1 cellular context compared by ENCODE assay signal in the genomic region with DNA sequence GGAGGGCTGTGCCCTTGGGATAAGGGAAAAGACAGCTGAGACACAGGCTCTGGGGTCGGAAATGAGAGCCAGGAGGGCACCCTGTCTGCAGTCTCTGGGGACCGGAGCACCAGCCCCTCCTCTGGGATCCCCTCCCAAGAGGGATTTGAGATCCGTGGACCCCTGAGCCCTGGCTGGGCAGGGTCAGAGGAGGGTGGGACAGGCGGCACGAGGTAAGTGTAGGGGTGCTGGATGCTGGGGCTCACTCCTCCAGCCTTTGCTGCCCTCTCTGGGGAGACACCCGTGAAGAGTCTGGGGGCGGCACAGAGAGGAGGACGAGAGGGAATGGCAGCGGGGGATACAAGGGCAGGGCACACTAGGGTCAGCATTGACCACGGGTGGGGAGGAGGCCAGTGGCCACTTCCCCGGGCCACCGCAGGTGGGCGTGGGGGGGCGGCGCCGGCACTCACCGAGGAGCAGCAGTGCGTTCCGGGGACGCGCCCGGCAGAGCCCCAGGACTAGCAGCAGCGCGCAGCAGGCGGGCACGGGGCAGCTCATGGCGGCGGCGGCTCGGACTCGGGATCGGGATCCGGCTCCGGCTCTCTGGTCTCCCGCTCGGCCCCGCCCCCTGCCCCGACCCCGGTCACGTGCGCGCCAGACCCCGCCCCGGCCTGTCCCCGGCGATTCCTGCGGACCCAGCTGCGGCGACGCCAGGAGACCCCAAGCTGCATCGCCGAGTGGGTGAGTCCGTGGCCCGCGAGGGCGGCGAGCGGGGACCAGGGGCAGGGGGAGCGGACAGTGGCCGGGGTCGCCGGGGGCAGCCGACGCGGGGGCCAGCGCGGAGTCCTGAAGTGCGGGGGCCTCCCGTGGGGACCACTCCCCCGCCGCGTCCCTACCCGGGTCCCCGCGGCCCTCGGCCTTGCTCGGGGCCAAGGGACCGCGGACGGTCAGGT.
TF ChIP-seq lines count a peak whose summit lies in the region.

A gene (minus strand): TSS at position 557 of the 932 bp plus-strand sequence. CDS start 20 bp downstream, at position 537.
A gene (plus strand): TSS at position 651 of the 932 bp plus-strand sequence. CDS start 1,134 bp downstream, outside the sequence.

TF ChIP-seq in HepG2, 621 proteins besides CTCF, POLR2A, EP300 and RAD21 (continued from another document and continues in another):
- peak; percentile 50; the same call in 1 of the 2 replicates for TF ChIP-seq GATAD1 (CRISPR knock-in tag; IDR thresholded peaks at IDR 0.05)
- TF ChIP-seq HOXA3 (CRISPR knock-in tag; IDR thresholded peaks at IDR 0.05), result peak; percentile 34; the same call in 1 of the 2 replicates
- TF ChIP-seq, protein P1, sequence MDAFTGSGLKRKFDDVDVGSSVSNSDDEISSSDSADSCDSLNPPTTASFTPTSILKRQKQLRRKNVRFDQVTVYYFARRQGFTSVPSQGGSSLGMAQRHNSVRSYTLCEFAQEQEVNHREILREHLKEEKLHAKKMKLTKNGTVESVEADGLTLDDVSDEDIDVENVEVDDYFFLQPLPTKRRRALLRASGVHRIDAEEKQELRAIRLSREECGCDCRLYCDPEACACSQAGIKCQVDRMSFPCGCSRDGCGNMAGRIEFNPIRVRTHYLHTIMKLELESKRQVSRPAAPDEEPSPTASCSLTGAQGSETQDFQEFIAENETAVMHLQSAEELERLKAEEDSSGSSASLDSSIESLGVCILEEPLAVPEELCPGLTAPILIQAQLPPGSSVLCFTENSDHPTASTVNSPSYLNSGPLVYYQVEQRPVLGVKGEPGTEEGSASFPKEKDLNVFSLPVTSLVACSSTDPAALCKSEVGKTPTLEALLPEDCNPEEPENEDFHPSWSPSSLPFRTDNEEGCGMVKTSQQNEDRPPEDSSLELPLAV (CRISPR knock-in tag; conservative IDR thresholded peaks at IDR 0.05; ENCODE audit: low read depth), result no peak
- TF ChIP-seq MZF1 (CRISPR knock-in tag; IDR thresholded peaks at IDR 0.05; ENCODE audit: borderline replicate concordance), result no peak
- no peak for TF ChIP-seq ZNF614 (CRISPR knock-in tag; IDR thresholded peaks at IDR 0.05; ENCODE audit: borderline replicate concordance)
- TF ChIP-seq ZNF33B (CRISPR knock-in tag; IDR thresholded peaks at IDR 0.05), result 0 out of 2 replicates have a peak, but pooled peaks have one; percentile 65
- TF ChIP-seq CEBPB (IDR thresholded peaks at IDR 0.05; ENCODE audit: borderline replicate concordance, low read depth, low read length), result no peak
- TF ChIP-seq ARNT2 (CRISPR knock-in tag; IDR thresholded peaks at IDR 0.05; ENCODE audit: low read depth), result peak; percentile 72; the same call in 1 of the 2 replicates
- TF ChIP-seq, protein P2, sequence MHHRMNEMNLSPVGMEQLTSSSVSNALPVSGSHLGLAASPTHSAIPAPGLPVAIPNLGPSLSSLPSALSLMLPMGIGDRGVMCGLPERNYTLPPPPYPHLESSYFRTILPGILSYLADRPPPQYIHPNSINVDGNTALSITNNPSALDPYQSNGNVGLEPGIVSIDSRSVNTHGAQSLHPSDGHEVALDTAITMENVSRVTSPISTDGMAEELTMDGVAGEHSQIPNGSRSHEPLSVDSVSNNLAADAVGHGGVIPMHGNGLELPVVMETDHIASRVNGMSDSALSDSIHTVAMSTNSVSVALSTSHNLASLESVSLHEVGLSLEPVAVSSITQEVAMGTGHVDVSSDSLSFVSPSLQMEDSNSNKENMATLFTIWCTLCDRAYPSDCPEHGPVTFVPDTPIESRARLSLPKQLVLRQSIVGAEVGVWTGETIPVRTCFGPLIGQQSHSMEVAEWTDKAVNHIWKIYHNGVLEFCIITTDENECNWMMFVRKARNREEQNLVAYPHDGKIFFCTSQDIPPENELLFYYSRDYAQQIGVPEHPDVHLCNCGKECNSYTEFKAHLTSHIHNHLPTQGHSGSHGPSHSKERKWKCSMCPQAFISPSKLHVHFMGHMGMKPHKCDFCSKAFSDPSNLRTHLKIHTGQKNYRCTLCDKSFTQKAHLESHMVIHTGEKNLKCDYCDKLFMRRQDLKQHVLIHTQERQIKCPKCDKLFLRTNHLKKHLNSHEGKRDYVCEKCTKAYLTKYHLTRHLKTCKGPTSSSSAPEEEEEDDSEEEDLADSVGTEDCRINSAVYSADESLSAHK (CRISPR knock-in tag; IDR thresholded peaks at IDR 0.05; ENCODE audit: borderline replicate concordance), result no peak
- no peak for TF ChIP-seq RORA (CRISPR knock-in tag; IDR thresholded peaks at IDR 0.05)
- no peak for TF ChIP-seq PTBP1 (IDR thresholded peaks at IDR 0.05; ENCODE audit: low read depth, low read length, poor library complexity, severe bottlenecking)
- TF ChIP-seq NR3C1 (CRISPR knock-in tag; IDR thresholded peaks at IDR 0.05), result no peak
- peak; percentile 80 for TF ChIP-seq ZNF563 (CRISPR knock-in tag; IDR thresholded peaks at IDR 0.05)
- peak; percentile 77; the same call in 1 of the 2 replicates for TF ChIP-seq ZFP41 (CRISPR knock-in tag; IDR thresholded peaks at IDR 0.05; ENCODE audit: borderline replicate concordance)
- TF ChIP-seq, protein P3, sequence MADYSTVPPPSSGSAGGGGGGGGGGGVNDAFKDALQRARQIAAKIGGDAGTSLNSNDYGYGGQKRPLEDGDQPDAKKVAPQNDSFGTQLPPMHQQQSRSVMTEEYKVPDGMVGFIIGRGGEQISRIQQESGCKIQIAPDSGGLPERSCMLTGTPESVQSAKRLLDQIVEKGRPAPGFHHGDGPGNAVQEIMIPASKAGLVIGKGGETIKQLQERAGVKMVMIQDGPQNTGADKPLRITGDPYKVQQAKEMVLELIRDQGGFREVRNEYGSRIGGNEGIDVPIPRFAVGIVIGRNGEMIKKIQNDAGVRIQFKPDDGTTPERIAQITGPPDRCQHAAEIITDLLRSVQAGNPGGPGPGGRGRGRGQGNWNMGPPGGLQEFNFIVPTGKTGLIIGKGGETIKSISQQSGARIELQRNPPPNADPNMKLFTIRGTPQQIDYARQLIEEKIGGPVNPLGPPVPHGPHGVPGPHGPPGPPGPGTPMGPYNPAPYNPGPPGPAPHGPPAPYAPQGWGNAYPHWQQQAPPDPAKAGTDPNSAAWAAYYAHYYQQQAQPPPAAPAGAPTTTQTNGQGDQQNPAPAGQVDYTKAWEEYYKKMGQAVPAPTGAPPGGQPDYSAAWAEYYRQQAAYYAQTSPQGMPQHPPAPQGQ (CRISPR knock-in tag; IDR thresholded peaks at IDR 0.05; ENCODE audit: borderline replicate concordance), result no peak
- no peak for TF ChIP-seq ZNF17 (CRISPR knock-in tag; IDR thresholded peaks at IDR 0.05)
- TF ChIP-seq ZNF839 (CRISPR knock-in tag; IDR thresholded peaks at IDR 0.05; ENCODE audit: borderline replicate concordance), result no peak; the same call in 1 of the 2 replicates
- TF ChIP-seq ZNF354B (CRISPR knock-in tag; IDR thresholded peaks at IDR 0.05), result no peak
- TF ChIP-seq POLR2G (IDR thresholded peaks at IDR 0.05; ENCODE audit: low read depth, low read length), result peak; percentile 71
- TF ChIP-seq SIX4 (CRISPR knock-in tag; IDR thresholded peaks at IDR 0.05), result no peak; the same call in 1 of the 2 replicates
- no peak for TF ChIP-seq FOXK2 (IDR thresholded peaks at IDR 0.05)
- TF ChIP-seq SOX6 (IDR thresholded peaks at IDR 0.05), result no peak
- TF ChIP-seq SOX6 (CRISPR knock-in tag; IDR thresholded peaks at IDR 0.05), result no peak; the same call in none of the 2 replicates
- no peak for TF ChIP-seq ZMYM2 (CRISPR knock-in tag; IDR thresholded peaks at IDR 0.05)
- peak; percentile 72; the same call in 1 of the 2 replicates for TF ChIP-seq SIN3A (IDR thresholded peaks at IDR 0.05; ENCODE audit: borderline replicate concordance, low read depth, low read length)
- TF ChIP-seq, protein P4, sequence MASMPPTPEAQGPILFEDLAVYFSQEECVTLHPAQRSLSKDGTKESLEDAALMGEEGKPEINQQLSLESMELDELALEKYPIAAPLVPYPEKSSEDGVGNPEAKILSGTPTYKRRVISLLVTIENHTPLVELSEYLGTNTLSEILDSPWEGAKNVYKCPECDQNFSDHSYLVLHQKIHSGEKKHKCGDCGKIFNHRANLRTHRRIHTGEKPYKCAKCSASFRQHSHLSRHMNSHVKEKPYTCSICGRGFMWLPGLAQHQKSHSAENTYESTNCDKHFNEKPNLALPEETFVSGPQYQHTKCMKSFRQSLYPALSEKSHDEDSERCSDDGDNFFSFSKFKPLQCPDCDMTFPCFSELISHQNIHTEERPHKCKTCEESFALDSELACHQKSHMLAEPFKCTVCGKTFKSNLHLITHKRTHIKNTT (CRISPR knock-in tag; IDR thresholded peaks at IDR 0.05), result no peak
- TF ChIP-seq RFXANK (CRISPR knock-in tag; IDR thresholded peaks at IDR 0.05), result no peak
- no peak; the same call in 1 of the 2 replicates for TF ChIP-seq ERF (CRISPR knock-in tag; IDR thresholded peaks at IDR 0.05)
- TF ChIP-seq PITX1 (CRISPR knock-in tag; IDR thresholded peaks at IDR 0.05), result peak; percentile 51; the same call in 1 of the 2 replicates
- TF ChIP-seq, protein P5, sequence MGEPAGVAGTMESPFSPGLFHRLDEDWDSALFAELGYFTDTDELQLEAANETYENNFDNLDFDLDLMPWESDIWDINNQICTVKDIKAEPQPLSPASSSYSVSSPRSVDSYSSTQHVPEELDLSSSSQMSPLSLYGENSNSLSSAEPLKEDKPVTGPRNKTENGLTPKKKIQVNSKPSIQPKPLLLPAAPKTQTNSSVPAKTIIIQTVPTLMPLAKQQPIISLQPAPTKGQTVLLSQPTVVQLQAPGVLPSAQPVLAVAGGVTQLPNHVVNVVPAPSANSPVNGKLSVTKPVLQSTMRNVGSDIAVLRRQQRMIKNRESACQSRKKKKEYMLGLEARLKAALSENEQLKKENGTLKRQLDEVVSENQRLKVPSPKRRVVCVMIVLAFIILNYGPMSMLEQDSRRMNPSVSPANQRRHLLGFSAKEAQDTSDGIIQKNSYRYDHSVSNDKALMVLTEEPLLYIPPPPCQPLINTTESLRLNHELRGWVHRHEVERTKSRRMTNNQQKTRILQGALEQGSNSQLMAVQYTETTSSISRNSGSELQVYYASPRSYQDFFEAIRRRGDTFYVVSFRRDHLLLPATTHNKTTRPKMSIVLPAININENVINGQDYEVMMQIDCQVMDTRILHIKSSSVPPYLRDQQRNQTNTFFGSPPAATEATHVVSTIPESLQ (CRISPR knock-in tag; conservative IDR thresholded peaks at IDR 0.05), result no peak
- peak; percentile 46; the same call in 1 of the 2 replicates for TF ChIP-seq ZMAT3 (CRISPR knock-in tag; conservative IDR thresholded peaks at IDR 0.05)
- peak; percentile 62; the same call in 1 of the 2 replicates for TF ChIP-seq ZNF550 (CRISPR knock-in tag; IDR thresholded peaks at IDR 0.05; ENCODE audit: borderline replicate concordance)
- TF ChIP-seq ETV6 (CRISPR knock-in tag; conservative IDR thresholded peaks at IDR 0.05), result no peak
- TF ChIP-seq, protein P6, sequence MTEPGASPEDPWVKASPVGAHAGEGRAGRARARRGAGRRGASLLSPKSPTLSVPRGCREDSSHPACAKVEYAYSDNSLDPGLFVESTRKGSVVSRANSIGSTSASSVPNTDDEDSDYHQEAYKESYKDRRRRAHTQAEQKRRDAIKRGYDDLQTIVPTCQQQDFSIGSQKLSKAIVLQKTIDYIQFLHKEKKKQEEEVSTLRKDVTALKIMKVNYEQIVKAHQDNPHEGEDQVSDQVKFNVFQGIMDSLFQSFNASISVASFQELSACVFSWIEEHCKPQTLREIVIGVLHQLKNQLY (CRISPR knock-in tag; IDR thresholded peaks at IDR 0.05), result no peak
- no peak for TF ChIP-seq RCOR2 (CRISPR knock-in tag; IDR thresholded peaks at IDR 0.05)
- TF ChIP-seq ZNF296 (CRISPR knock-in tag; conservative IDR thresholded peaks at IDR 0.05), result no peak; the same call in 1 of the 2 replicates
- no peak for TF ChIP-seq PRPF4 (IDR thresholded peaks at IDR 0.05; ENCODE audit: low read depth, low read length, poor library complexity, severe bottlenecking)
- TF ChIP-seq, protein P7, sequence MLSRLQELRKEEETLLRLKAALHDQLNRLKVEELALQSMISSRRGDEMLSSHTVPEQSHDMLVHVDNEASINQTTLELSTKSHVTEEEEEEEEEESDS (CRISPR knock-in tag; IDR thresholded peaks at IDR 0.05; ENCODE audit: borderline replicate concordance), result no peak
- TF ChIP-seq ZNF331 (CRISPR knock-in tag; IDR thresholded peaks at IDR 0.05), result 0 out of 2 replicates have a peak, but pooled peaks have one; percentile 43
- peak; percentile 11; the same call in 1 of the 2 replicates for TF ChIP-seq SP5 (CRISPR knock-in tag; IDR thresholded peaks at IDR 0.05; ENCODE audit: borderline replicate concordance, low read depth)
- TF ChIP-seq ZNF644 (CRISPR knock-in tag; IDR thresholded peaks at IDR 0.05; ENCODE audit: low read depth), result no peak
- peak; percentile 71; the same call in 1 of the 2 replicates for TF ChIP-seq EEA1 (CRISPR knock-in tag; IDR thresholded peaks at IDR 0.05; ENCODE audit: borderline replicate concordance)
- TF ChIP-seq, protein P8, sequence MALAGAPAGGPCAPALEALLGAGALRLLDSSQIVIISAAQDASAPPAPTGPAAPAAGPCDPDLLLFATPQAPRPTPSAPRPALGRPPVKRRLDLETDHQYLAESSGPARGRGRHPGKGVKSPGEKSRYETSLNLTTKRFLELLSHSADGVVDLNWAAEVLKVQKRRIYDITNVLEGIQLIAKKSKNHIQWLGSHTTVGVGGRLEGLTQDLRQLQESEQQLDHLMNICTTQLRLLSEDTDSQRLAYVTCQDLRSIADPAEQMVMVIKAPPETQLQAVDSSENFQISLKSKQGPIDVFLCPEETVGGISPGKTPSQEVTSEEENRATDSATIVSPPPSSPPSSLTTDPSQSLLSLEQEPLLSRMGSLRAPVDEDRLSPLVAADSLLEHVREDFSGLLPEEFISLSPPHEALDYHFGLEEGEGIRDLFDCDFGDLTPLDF (CRISPR knock-in tag; IDR thresholded peaks at IDR 0.05), result no peak
- no peak for TF ChIP-seq ZNF496 (CRISPR knock-in tag; IDR thresholded peaks at IDR 0.05; ENCODE audit: insufficient replicate concordance)
- 0 out of 2 replicates have a peak, but pooled peaks have one; percentile 64 for TF ChIP-seq ZBTB20 (CRISPR knock-in tag; IDR thresholded peaks at IDR 0.05; ENCODE audit: borderline replicate concordance, low read depth)
- TF ChIP-seq, protein P9, sequence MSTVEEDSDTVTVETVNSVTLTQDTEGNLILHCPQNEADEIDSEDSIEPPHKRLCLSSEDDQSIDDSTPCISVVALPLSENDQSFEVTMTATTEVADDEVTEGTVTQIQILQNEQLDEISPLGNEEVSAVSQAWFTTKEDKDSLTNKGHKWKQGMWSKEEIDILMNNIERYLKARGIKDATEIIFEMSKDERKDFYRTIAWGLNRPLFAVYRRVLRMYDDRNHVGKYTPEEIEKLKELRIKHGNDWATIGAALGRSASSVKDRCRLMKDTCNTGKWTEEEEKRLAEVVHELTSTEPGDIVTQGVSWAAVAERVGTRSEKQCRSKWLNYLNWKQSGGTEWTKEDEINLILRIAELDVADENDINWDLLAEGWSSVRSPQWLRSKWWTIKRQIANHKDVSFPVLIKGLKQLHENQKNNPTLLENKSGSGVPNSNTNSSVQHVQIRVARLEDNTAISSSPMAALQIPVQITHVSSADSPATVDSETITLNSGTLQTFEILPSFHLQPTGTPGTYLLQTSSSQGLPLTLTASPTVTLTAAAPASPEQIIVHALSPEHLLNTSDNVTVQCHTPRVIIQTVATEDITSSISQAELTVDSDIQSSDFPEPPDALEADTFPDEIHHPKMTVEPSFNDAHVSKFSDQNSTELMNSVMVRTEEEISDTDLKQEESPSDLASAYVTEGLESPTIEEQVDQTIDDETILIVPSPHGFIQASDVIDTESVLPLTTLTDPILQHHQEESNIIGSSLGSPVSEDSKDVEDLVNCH (CRISPR knock-in tag; IDR thresholded peaks at IDR 0.05), result no peak
- no peak for TF ChIP-seq ZFP37 (CRISPR knock-in tag; IDR thresholded peaks at IDR 0.05; ENCODE audit: borderline replicate concordance)
- TF ChIP-seq SSRP1 (CRISPR knock-in tag; IDR thresholded peaks at IDR 0.05), result no peak
- TF ChIP-seq ZNF282 (IDR thresholded peaks at IDR 0.05; ENCODE audit: partially characterized antibody), result no peak
- TF ChIP-seq CAMTA2 (CRISPR knock-in tag; IDR thresholded peaks at IDR 0.05; ENCODE audit: borderline replicate concordance), result peak; percentile 73; the same call in 1 of the 2 replicates
- TF ChIP-seq HDAC6 (IDR thresholded peaks at IDR 0.05; ENCODE audit: low read depth, low read length), result no peak
- no peak for TF ChIP-seq ZNF703 (CRISPR knock-in tag; IDR thresholded peaks at IDR 0.05; ENCODE audit: borderline replicate concordance)
- TF ChIP-seq ATAD3A (CRISPR knock-in tag; IDR thresholded peaks at IDR 0.05), result no peak
